Comparison of ENCODE assay signal across 1 cellular context in the genomic region with DNA sequence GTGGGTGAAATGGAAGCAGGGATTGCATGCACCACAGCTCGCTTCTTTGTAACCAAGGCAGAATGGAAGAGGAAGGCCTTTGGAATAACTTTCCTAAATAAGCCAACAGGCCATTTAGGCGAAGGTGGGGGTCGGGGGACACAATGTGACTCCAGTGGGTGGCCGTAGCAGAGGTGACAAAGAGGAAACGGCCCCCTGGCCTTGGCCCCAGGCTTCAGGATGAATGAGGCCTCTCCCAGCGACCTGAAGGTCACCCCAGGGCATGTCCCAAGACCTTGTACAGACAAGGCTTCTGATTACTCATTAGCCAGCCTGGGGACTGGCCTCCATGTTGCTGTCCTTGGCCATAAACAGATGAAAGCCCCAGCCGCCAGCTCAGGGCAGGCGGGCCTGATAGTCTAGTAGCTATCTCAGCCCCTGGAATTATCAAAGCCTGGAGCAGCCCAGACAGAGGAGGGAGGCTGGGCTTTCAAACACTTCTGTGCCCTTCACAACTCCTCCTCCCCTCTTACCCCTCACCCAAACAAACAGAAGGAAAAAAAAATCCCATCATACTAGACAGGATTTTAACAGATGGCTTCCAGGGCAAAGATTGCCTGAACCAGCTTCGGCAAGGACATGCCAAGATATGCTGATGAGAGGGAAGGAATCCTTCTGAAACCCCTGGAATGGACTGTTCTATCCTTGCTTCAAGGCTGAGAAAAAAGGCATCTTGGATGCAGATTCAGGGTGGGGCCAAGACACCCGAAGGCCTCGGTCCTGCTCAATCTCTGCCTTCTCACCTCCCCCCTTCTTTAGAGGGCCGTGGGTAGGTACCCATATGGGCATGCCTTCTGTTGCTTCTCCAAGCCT.
TF ChIP-seq lines count a peak whose summit lies in the region.

No MANE protein-coding gene starts in this region.

TF ChIP-seq in HepG2, 621 proteins besides CTCF, POLR2A, EP300 and RAD21 (continued from another document and continues in another):
- TF ChIP-seq JARID2 (CRISPR knock-in tag; IDR thresholded peaks at IDR 0.05; ENCODE audit: insufficient replicate concordance) (no peak), ZNF724P (CRISPR knock-in tag; IDR thresholded peaks at IDR 0.05; ENCODE audit: borderline replicate concordance) (peak; percentile 47; the same call in 1 of the 2 replicates), ZNF382 (CRISPR knock-in tag; IDR thresholded peaks at IDR 0.05; ENCODE audit: borderline replicate concordance) (no peak), TBL1XR1 (IDR thresholded peaks at IDR 0.05; ENCODE audit: borderline replicate concordance, low read length, partially characterized antibody) (peak; percentile 65), ZNF317 (CRISPR knock-in tag; IDR thresholded peaks at IDR 0.05) (no peak), POLR2AphosphoS2 (IDR thresholded peaks at IDR 0.05; ENCODE audit: low read depth, low read length) (no peak), NFIB (CRISPR knock-in tag; IDR thresholded peaks at IDR 0.05; ENCODE audit: borderline replicate concordance) (no peak), ZFP41 (CRISPR knock-in tag; IDR thresholded peaks at IDR 0.05; ENCODE audit: borderline replicate concordance) (peak; percentile 72; the same call in 1 of the 2 replicates), ZNF549 (CRISPR knock-in tag; IDR thresholded peaks at IDR 0.05) (no peak), EHMT2 (IDR thresholded peaks at IDR 0.05; ENCODE audit: borderline replicate concordance, low read depth, low read length) (no peak; the same call in 1 of the 2 replicates), MAFK (conservative IDR thresholded peaks at IDR 0.05 in 1 of 2, IDR thresholded peaks at IDR 0.05 in 1 of 2; ENCODE audit: low read length in 2 of 2) (no peak), HNRNPLL (IDR thresholded peaks at IDR 0.05; ENCODE audit: low read depth, low read length, poor library complexity, severe bottlenecking) (no peak), GATA4 (IDR thresholded peaks at IDR 0.05; ENCODE audit: borderline replicate concordance, low read depth) (peak; percentile 93), AGO1 (IDR thresholded peaks at IDR 0.05; ENCODE audit: low read depth, low read length, poor library complexity, severe bottlenecking) (no peak), ZNF441 (CRISPR knock-in tag; IDR thresholded peaks at IDR 0.05; ENCODE audit: borderline replicate concordance) (peak; percentile 45; the same call in 1 of the 2 replicates), STAG1 (CRISPR knock-in tag; IDR thresholded peaks at IDR 0.05) (peak; percentile 40), ZNF781 (CRISPR knock-in tag; IDR thresholded peaks at IDR 0.05; ENCODE audit: borderline replicate concordance, not compliant biosample characterization) (no peak), SMARCC2 (IDR thresholded peaks at IDR 0.05) (no peak), MTA3 (CRISPR knock-in tag; IDR thresholded peaks at IDR 0.05) (no peak), SRSF4 (IDR thresholded peaks at IDR 0.05; ENCODE audit: low read depth, low read length, poor library complexity, severe bottlenecking) (no peak), ARNT2 (CRISPR knock-in tag; IDR thresholded peaks at IDR 0.05; ENCODE audit: low read depth) (peak; percentile 40; the same call in 1 of the 2 replicates), ETV5 (CRISPR knock-in tag; IDR thresholded peaks at IDR 0.05; ENCODE audit: borderline replicate concordance) (peak; percentile 95), ZNF615 (CRISPR knock-in tag; IDR thresholded peaks at IDR 0.05; ENCODE audit: borderline replicate concordance) (no peak), SIN3A (IDR thresholded peaks at IDR 0.05; ENCODE audit: borderline replicate concordance, low read depth, low read length) (0 out of 2 replicates have a peak, but pooled peaks have one; percentile 20), ZNF607 (CRISPR knock-in tag; IDR thresholded peaks at IDR 0.05; ENCODE audit: borderline replicate concordance) (peak; percentile 33; the same call in 1 of the 2 replicates), CBX2 (IDR thresholded peaks at IDR 0.05; ENCODE audit: low read depth, low read length) (no peak), CBX2 (CRISPR knock-in tag; IDR thresholded peaks at IDR 0.05; ENCODE audit: low read depth) (no peak), ZNF331 (CRISPR knock-in tag; IDR thresholded peaks at IDR 0.05) (peak; percentile 68)
- TF ChIP-seq, protein P1, sequence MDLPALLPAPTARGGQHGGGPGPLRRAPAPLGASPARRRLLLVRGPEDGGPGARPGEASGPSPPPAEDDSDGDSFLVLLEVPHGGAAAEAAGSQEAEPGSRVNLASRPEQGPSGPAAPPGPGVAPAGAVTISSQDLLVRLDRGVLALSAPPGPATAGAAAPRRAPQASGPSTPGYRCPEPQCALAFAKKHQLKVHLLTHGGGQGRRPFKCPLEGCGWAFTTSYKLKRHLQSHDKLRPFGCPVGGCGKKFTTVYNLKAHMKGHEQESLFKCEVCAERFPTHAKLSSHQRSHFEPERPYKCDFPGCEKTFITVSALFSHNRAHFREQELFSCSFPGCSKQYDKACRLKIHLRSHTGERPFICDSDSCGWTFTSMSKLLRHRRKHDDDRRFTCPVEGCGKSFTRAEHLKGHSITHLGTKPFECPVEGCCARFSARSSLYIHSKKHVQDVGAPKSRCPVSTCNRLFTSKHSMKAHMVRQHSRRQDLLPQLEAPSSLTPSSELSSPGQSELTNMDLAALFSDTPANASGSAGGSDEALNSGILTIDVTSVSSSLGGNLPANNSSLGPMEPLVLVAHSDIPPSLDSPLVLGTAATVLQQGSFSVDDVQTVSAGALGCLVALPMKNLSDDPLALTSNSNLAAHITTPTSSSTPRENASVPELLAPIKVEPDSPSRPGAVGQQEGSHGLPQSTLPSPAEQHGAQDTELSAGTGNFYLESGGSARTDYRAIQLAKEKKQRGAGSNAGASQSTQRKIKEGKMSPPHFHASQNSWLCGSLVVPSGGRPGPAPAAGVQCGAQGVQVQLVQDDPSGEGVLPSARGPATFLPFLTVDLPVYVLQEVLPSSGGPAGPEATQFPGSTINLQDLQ (CRISPR knock-in tag; IDR thresholded peaks at IDR 0.05): peak; percentile 90
- TF ChIP-seq, protein P2, sequence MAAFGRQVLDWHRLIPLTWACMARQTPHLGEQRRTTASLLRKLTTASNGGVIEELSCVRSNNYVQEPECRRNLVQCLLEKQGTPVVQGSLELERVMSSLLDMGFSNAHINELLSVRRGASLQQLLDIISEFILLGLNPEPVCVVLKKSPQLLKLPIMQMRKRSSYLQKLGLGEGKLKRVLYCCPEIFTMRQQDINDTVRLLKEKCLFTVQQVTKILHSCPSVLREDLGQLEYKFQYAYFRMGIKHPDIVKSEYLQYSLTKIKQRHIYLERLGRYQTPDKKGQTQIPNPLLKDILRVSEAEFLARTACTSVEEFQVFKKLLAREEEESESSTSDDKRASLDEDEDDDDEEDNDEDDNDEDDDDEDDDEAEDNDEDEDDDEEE (CRISPR knock-in tag; IDR thresholded peaks at IDR 0.05): no peak
- TF ChIP-seq, protein P3, sequence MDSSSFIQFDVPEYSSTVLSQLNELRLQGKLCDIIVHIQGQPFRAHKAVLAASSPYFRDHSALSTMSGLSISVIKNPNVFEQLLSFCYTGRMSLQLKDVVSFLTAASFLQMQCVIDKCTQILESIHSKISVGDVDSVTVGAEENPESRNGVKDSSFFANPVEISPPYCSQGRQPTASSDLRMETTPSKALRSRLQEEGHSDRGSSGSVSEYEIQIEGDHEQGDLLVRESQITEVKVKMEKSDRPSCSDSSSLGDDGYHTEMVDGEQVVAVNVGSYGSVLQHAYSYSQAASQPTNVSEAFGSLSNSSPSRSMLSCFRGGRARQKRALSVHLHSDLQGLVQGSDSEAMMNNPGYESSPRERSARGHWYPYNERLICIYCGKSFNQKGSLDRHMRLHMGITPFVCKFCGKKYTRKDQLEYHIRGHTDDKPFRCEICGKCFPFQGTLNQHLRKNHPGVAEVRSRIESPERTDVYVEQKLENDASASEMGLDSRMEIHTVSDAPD (CRISPR knock-in tag; IDR thresholded peaks at IDR 0.05): peak; percentile 79; the same call in 1 of the 2 replicates
- TF ChIP-seq, protein P4, sequence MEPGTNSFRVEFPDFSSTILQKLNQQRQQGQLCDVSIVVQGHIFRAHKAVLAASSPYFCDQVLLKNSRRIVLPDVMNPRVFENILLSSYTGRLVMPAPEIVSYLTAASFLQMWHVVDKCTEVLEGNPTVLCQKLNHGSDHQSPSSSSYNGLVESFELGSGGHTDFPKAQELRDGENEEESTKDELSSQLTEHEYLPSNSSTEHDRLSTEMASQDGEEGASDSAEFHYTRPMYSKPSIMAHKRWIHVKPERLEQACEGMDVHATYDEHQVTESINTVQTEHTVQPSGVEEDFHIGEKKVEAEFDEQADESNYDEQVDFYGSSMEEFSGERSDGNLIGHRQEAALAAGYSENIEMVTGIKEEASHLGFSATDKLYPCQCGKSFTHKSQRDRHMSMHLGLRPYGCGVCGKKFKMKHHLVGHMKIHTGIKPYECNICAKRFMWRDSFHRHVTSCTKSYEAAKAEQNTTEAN (CRISPR knock-in tag; conservative IDR thresholded peaks at IDR 0.05): peak; percentile 64; the same call in 1 of the 2 replicates
- TF ChIP-seq, protein P5, sequence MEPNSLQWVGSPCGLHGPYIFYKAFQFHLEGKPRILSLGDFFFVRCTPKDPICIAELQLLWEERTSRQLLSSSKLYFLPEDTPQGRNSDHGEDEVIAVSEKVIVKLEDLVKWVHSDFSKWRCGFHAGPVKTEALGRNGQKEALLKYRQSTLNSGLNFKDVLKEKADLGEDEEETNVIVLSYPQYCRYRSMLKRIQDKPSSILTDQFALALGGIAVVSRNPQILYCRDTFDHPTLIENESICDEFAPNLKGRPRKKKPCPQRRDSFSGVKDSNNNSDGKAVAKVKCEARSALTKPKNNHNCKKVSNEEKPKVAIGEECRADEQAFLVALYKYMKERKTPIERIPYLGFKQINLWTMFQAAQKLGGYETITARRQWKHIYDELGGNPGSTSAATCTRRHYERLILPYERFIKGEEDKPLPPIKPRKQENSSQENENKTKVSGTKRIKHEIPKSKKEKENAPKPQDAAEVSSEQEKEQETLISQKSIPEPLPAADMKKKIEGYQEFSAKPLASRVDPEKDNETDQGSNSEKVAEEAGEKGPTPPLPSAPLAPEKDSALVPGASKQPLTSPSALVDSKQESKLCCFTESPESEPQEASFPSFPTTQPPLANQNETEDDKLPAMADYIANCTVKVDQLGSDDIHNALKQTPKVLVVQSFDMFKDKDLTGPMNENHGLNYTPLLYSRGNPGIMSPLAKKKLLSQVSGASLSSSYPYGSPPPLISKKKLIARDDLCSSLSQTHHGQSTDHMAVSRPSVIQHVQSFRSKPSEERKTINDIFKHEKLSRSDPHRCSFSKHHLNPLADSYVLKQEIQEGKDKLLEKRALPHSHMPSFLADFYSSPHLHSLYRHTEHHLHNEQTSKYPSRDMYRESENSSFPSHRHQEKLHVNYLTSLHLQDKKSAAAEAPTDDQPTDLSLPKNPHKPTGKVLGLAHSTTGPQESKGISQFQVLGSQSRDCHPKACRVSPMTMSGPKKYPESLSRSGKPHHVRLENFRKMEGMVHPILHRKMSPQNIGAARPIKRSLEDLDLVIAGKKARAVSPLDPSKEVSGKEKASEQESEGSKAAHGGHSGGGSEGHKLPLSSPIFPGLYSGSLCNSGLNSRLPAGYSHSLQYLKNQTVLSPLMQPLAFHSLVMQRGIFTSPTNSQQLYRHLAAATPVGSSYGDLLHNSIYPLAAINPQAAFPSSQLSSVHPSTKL (CRISPR knock-in tag; IDR thresholded peaks at IDR 0.05): peak; percentile 96
- TF ChIP-seq, protein P6, sequence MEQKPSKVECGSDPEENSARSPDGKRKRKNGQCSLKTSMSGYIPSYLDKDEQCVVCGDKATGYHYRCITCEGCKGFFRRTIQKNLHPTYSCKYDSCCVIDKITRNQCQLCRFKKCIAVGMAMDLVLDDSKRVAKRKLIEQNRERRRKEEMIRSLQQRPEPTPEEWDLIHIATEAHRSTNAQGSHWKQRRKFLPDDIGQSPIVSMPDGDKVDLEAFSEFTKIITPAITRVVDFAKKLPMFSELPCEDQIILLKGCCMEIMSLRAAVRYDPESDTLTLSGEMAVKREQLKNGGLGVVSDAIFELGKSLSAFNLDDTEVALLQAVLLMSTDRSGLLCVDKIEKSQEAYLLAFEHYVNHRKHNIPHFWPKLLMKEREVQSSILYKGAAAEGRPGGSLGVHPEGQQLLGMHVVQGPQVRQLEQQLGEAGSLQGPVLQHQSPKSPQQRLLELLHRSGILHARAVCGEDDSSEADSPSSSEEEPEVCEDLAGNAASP (CRISPR knock-in tag; IDR thresholded peaks at IDR 0.05; ENCODE audit: borderline replicate concordance): peak; percentile 100
- TF ChIP-seq, protein P7, sequence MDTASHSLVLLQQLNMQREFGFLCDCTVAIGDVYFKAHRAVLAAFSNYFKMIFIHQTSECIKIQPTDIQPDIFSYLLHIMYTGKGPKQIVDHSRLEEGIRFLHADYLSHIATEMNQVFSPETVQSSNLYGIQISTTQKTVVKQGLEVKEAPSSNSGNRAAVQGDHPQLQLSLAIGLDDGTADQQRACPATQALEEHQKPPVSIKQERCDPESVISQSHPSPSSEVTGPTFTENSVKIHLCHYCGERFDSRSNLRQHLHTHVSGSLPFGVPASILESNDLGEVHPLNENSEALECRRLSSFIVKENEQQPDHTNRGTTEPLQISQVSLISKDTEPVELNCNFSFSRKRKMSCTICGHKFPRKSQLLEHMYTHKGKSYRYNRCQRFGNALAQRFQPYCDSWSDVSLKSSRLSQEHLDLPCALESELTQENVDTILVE (CRISPR knock-in tag; IDR thresholded peaks at IDR 0.05): peak; percentile 60; the same call in 1 of the 2 replicates
